8 cellular contexts compared by ENCODE assay signal in genomic region chr1:45339694-45340558, GRCh38. TPM values are rescaled to one million over a fixed set of nuclear protein-coding genes. Genes with fewer than 3 reads are reported as not detected.
DNase-seq lines count a peak whose midpoint lies in the region; ATAC-seq and TF ChIP-seq lines count a peak whose summit lies in the region.

TSS of gene MUTYH (minus strand) at chr1:45340440. CDS start at chr1:45334505, 5,935 bp downstream.
TSS of gene TOE1 (plus strand) at chr1:45340170. CDS start at chr1:45340253, 83 bp downstream.

- H3K9ac ChIP-seq in MM.1S (ENCODE audit: low read length) = peak within 1 kb of the TSS; percentile 97

- H3K9me3 Mint-ChIP-seq in natural killer cell treated with Interleukin-12 subunit alpha and Interleukin-12 subunit beta and Interleukin-15 and Interleukin-18, amount 100 ng/mL, for 72 hours = no peaks in the 10 kb centered on the region

- peak within 1 kb of the TSS; percentile 97 for H3K27ac ChIP-seq in MM.1S (ENCODE audit: low read length)

- in situ Hi-C loops in G401 (cut with HindIII; ENCODE audit: low sequenced_read_pairs) (no loop called here), HAP-1 (cut with MboI; ENCODE audit: low sequenced_read_pairs) (no loop called here)

- no peak for TF ChIP-seq CTCF in MM.1S (IDR thresholded peaks at IDR 0.05; ENCODE audit: low read length)
- TF ChIP-seq CTCF in fibroblast of the aortic adventitia (IDR thresholded peaks at IDR 0.05; ENCODE audit: insufficient read depth, low read length) = no peak

- H3K4me1 Mint-ChIP-seq in natural killer cell treated with Interleukin-12 subunit alpha and Interleukin-12 subunit beta and Interleukin-15 and Interleukin-18, amount 100 ng/mL, for 72 hours (ENCODE audit: low read depth in 2 of 2) = peaks cover 43% of the 10 kb centered on the region in 2 donors

- H3K27me3 ChIP-seq in HAP-1 (ENCODE audit: low read depth) (no peaks in the 10 kb centered on the region), MM.1S (replicated peaks; ENCODE audit: insufficient read depth, low read length) (no peaks in the 10 kb centered on the region)

- H4K20me1 ChIP-seq in MM.1S (ENCODE audit: insufficient read depth, low read length) = no peaks in the 10 kb centered on the region

- peaks cover 13% of the 10 kb centered on the region for H3K4me1 ChIP-seq in HAP-1
- H3K4me1 ChIP-seq in MM.1S (ENCODE audit: low read length) = peaks cover 5% of the 10 kb centered on the region; the same call in 1 of the 2 replicates

- H3K27me3 Mint-ChIP-seq in natural killer cell treated with Interleukin-12 subunit alpha and Interleukin-12 subunit beta and Interleukin-15 and Interleukin-18, amount 100 ng/mL, for 72 hours = no peaks in the 10 kb centered on the region

- DNase-seq in G401 (ENCODE audit: low spot score) (peak; percentile 96), HAP-1 (ENCODE audit: low spot score in 2 of 2) (peak; percentile 93 to 98), MM.1S (peak; percentile 97), SHP77 treated with DMSO at 0.1 percent for 48 hours (lab: John Stamatoyannopoulos, UW) (peak; percentile 91), fibroblast of the aortic adventitia (ENCODE audit: low read depth) (peak; percentile 87)
- peak; percentile 97 for DNase-seq in activated effector memory CD4-positive, alpha-beta T cell treated with anti-CD3 and anti-CD28 coated beads, Interleukin-2, amount 50 U/mL, for 16 hours
- peak; percentile 98 for DNase-seq in natural killer cell treated with Interleukin-12 subunit alpha and Interleukin-12 subunit beta and Interleukin-15 and Interleukin-18, amount 100 ng/mL, for 72 hours (ENCODE audit: low spot score)
- peak; percentile 93 for DNase-seq in stimulated activated naive CD4-positive, alpha-beta T cell treated with Interleukin-2 at 50 U/mL for 16 hours (lab: John Stamatoyannopoulos, UW)

- peaks cover 36% of the 10 kb centered on the region for H3K36me3 ChIP-seq in HAP-1 (replicated peaks)
- H3K36me3 ChIP-seq in MM.1S (replicated peaks; ENCODE audit: insufficient read depth, low read length) = peaks cover 15% of the 10 kb centered on the region

- peak within 1 kb of the TSS; percentile 89 for H2AFZ ChIP-seq in MM.1S (ENCODE audit: low read length)

- H3F3A ChIP-seq in MM.1S (ENCODE audit: insufficient read depth, low read length) = peaks cover 23% of the 10 kb centered on the region

- ATAC-seq in natural killer cell treated with Interleukin-12 subunit alpha and Interleukin-12 subunit beta and Interleukin-15 and Interleukin-18, amount 100 ng/mL, for 72 hours = peak; percentile 93 to 95

- H3K9me3 ChIP-seq in HAP-1 (no peaks in the 10 kb centered on the region), MM.1S (replicated peaks; ENCODE audit: insufficient read depth, low read length) (no peaks in the 10 kb centered on the region)

- H3K4me3 ChIP-seq in HAP-1 (peak within 1 kb of the TSS; percentile 86), MM.1S (ENCODE audit: low read length) (peak within 1 kb of the TSS; percentile 84), fibroblast of the aortic adventitia (ENCODE audit: low read depth, low read length) (peak within 1 kb of the TSS; percentile 79)

- H3K27ac Mint-ChIP-seq in natural killer cell treated with Interleukin-12 subunit alpha and Interleukin-12 subunit beta and Interleukin-15 and Interleukin-18, amount 100 ng/mL, for 72 hours = peak within 1 kb of the TSS; percentile 96 to 100

- H3K9me2 ChIP-seq in MM.1S (replicated peaks; ENCODE audit: insufficient read depth, low read length) = no peaks in the 10 kb centered on the region

- peaks cover 24% of the 10 kb centered on the region for H3K36me3 Mint-ChIP-seq in natural killer cell treated with Interleukin-12 subunit alpha and Interleukin-12 subunit beta and Interleukin-15 and Interleukin-18, amount 100 ng/mL, for 72 hours

- H3K4me3 Mint-ChIP-seq in natural killer cell treated with Interleukin-12 subunit alpha and Interleukin-12 subunit beta and Interleukin-15 and Interleukin-18, amount 100 ng/mL, for 72 hours = peak within 1 kb of the TSS; percentile 99

- peaks cover 39% of the 10 kb centered on the region for H3K79me2 ChIP-seq in MM.1S (ENCODE audit: low read length)

- peak within 1 kb of the TSS; percentile 93 for H3K4me2 ChIP-seq in MM.1S (ENCODE audit: low read depth, low read length)

RNA-seq across cellular contexts. Expression of gene MUTYH, which starts in this region (rescaled TPM):
- total RNA-seq in G401 (2014; rRNA removed; shearing (Covaris generic)) = 20.7 and 29.5 TPM in 2 replicates
- 7.7 and 16.8 TPM in 2 replicates for total RNA-seq in fibroblast of the aortic adventitia (ENCODE audit: low replicate concordance)
- total RNA-seq in natural killer cell treated with Interleukin-12 subunit alpha and Interleukin-12 subunit beta and Interleukin-15 and Interleukin-18, amount 100 ng/mL, for 72 hours = 10 to 100 TPM; 30.5 to 63.2 TPM

RNA-seq across cellular contexts. Expression of gene TOE1, which starts in this region (rescaled TPM):
- 21.4 and 25.0 TPM in 2 replicates for total RNA-seq in G401 (2014; rRNA removed; shearing (Covaris generic))
- 2.7 and 14.7 TPM in 2 replicates for total RNA-seq in fibroblast of the aortic adventitia (ENCODE audit: low replicate concordance)
- 10 to 100 TPM; 29.8 to 43.6 TPM for total RNA-seq in natural killer cell treated with Interleukin-12 subunit alpha and Interleukin-12 subunit beta and Interleukin-15 and Interleukin-18, amount 100 ng/mL, for 72 hours

Comparison
In these comparisons a context has a peak if more than half of its experiments do, and no peak if none do; other contexts are left out.
1. Peak in every context shown above with its lines: DNase-seq, ATAC-seq, H3K4me3 ChIP-seq and H3K27ac ChIP-seq.